20 cellular contexts compared by ENCODE assay signal in the genomic region with DNA sequence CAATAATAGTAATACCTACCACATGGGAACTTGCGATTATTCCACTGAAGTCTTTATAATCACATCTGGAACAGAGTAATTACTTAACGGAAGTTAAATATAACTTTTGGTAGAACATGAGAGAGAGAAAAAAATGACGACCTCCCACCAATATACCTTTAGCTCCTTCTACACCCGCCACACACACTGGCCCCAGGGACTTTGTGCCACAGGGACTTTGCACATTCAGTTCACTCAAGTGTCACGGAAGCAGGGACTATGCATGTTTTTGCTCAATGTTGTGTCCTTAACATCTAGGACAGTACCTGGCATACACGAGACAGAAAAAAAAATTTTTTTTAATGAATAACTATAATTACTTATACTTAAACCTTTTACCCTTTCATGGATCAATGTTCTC.
"Had no signal": no experiment of that assay in that cellular context is flagged by ENCODE, and none has a peak within 500 bp of the region (broad histone marks: within the 10 kb centered on the region; RNA-seq: fewer than 3 reads in every experiment).

No MANE protein-coding gene starts in this region.

- H3K4me2 ChIP-seq: hepatocyte had no signal

- ATAC-seq: foreskin keratinocyte; gastroesophageal sphincter; heart left ventricle; left cardiac atrium; left lung; left ventricle myocardium superior; lower lobe of right lung; mucosa of descending colon; naive thymus-derived CD8-positive, alpha-beta T cell had no signal

- H3K27ac Mint-ChIP-seq: mesothelial cell of epicardium had no signal

- H3K9me3 Mint-ChIP-seq: mesothelial cell of epicardium; naive B cell; naive thymus-derived CD8-positive, alpha-beta T cell had no signal

- DNase-seq: dermis blood vessel endothelial cell; dorsolateral prefrontal cortex; effector CD4-positive, alpha-beta T cell; effector memory CD4-positive, alpha-beta T cell; foreskin keratinocyte; heart left ventricle; hypothalamus; left cardiac atrium; left lung; left ventricle myocardium superior; lower lobe of right lung; mesenchymal stem cell; mucosa of descending colon; naive B cell; naive thymus-derived CD8-positive, alpha-beta T cell had no signal

- H3K4me3 ChIP-seq: coronary artery, dorsolateral prefrontal cortex, esophagus muscularis mucosa, gastroesophageal sphincter, heart left ventricle, hepatocyte, left lung, lower lobe of right lung, mucosa of descending colon had no signal

- H3K27me3 ChIP-seq: dorsolateral prefrontal cortex, esophagus muscularis mucosa, foreskin keratinocyte, gastroesophageal sphincter, heart left ventricle, hepatocyte, left lung had no signal

- H3K9me3 ChIP-seq: esophagus muscularis mucosa, gastroesophageal sphincter, heart left ventricle, left lung, lower lobe of right lung, mucosa of descending colon had no signal

- H3K27ac ChIP-seq: coronary artery, dorsolateral prefrontal cortex, foreskin keratinocyte, heart left ventricle, hepatocyte, left lung, lower lobe of right lung had no signal

- H2AFZ ChIP-seq: hepatocyte had no signal

- H3K27me3 Mint-ChIP-seq: naive B cell; naive thymus-derived CD8-positive, alpha-beta T cell had no signal

- H3K4me3 Mint-ChIP-seq: mesothelial cell of epicardium, naive B cell had no signal
